Comparison of ENCODE assay signal across 14 cellular contexts in genomic region chr14:24634158-24634557, GRCh38. TPM values are rescaled to one million over a fixed set of nuclear protein-coding genes. Genes with fewer than 3 reads are reported as not detected.
DNase-seq lines count a peak whose midpoint lies in the region; ATAC-seq and TF ChIP-seq lines count a peak whose summit lies in the region.
"Had no signal": no experiment of that assay in that cellular context is flagged by ENCODE, and none has a peak within 500 bp of the region (broad histone marks: within the 10 kb centered on the region; RNA-seq: fewer than 3 reads in every experiment).

Gene GZMB (minus strand): TSS chr14:24634190. CDS start chr14:24634160, 30 bp downstream.

- H3K4me1 ChIP-seq in GM23248 (ENCODE audit: insufficient read depth), result no peaks in the 10 kb centered on the region
- H3K4me1 ChIP-seq: ascending aorta had no signal

- no peak within 1 kb of the TSS for H3K9ac ChIP-seq in GM23248

- H3K9me3 ChIP-seq in GM23248 (ENCODE audit: low read depth), result no peaks in the 10 kb centered on the region
- H3K9me3 ChIP-seq: ascending aorta had no signal

- 5 to 9% methylated on average over 2 of the region's 2 CpGs for WGBS in GM23248 (ENCODE audit: low coverage in 1 of 2, low lambda C conversion rate in 2 of 2, missing lambda C conversion rate in 2 of 2), 2 experiments

- no peak within 1 kb of the TSS for H3K4me2 ChIP-seq in GM23248 (ENCODE audit: unreplicated experiment)

- ATAC-seq in GM18861 (IDR thresholded peaks at IDR 0.05; ENCODE audit: unreplicated experiment) (no peak), HG02588 (IDR thresholded peaks at IDR 0.05; ENCODE audit: unreplicated experiment) (no peak)

- H2AFZ ChIP-seq in GM23248, result no peak within 1 kb of the TSS

- H4K20me1 ChIP-seq in GM23248 (ENCODE audit: insufficient read depth), result no peaks in the 10 kb centered on the region

- no peaks in the 10 kb centered on the region for H3K27me3 ChIP-seq in GM23248 (replicated peaks; ENCODE audit: insufficient read depth)
- H3K27me3 ChIP-seq: ascending aorta had no signal

- in situ Hi-C loops in GM23248 (cut with MboI), result no loop called here

- no peak within 1 kb of the TSS for H3K27ac ChIP-seq in GM23248
- H3K27ac ChIP-seq: ascending aorta had no signal

- H3K36me3 ChIP-seq in GM23248 (ENCODE audit: low read depth), result no peaks in the 10 kb centered on the region
- H3K36me3 ChIP-seq: ascending aorta had no signal

- H3K79me2 ChIP-seq in GM23248 (ENCODE audit: insufficient read depth), result no peaks in the 10 kb centered on the region

- TF ChIP-seq CTCF in epithelial cell of esophagus (IDR thresholded peaks at IDR 0.05; ENCODE audit: insufficient read depth, low read depth, low read length, missing control alignments), result no peak

- H3K9me2 ChIP-seq in GM23248 (ENCODE audit: insufficient read depth), result no peaks in the 10 kb centered on the region

- DNase-seq in GM23248 (peak; percentile 13), epithelial cell of esophagus (ENCODE audit: low read depth) (peak; percentile 19), NCI-H1436 treated with DMSO at 0.1 percent for 48 hours (lab: John Stamatoyannopoulos, UW) (no peak), AML-193 (lab: John Stamatoyannopoulos, UW) (no peak)
- DNase-seq in activated CD8-positive, alpha-beta memory T cell treated with anti-CD3 and anti-CD28 coated beads for 24 hours, result peak; percentile 84
- peak; percentile 38 for DNase-seq in stimulated activated CD8-positive, alpha-beta memory T cell treated with anti-CD3 and anti-CD28 coated beads, Interleukin-15, amount 100 ng/mL, for 1 hour (ENCODE audit: low read depth)
- DNase-seq: C1 segment of cervical spinal cord, NCI-H187, nucleus accumbens, Right ventricle myocardium superior, trophoblast cell had no signal

- H3K4me3 ChIP-seq in GM23248 (no peak within 1 kb of the TSS), epithelial cell of esophagus (ENCODE audit: low read length) (no peak within 1 kb of the TSS)
- H3K4me3 ChIP-seq: ascending aorta had no signal

- H3F3A ChIP-seq in GM23248 (ENCODE audit: insufficient read depth), result no peaks in the 10 kb centered on the region

RNA-seq across cellular contexts. Expression of gene GZMB, which starts in this region (rescaled TPM):
- total RNA-seq in GM23248 (2014; rRNA removed; shearing (Covaris generic)), result not detected in 2 replicates
- not detected in 2 replicates for polyA plus RNA-seq in GM23248 (2016; fragmentation: Nextera tagmentation; extraction: Ambion mirVana)
- total RNA-seq: ascending aorta had no signal

Comparison
In these comparisons a context has a peak if more than half of its experiments do, and no peak if none do; other contexts are left out.
1. Peak in DNase-seq in GM23248; RNA of the gene not detected or under 1 TPM.
2. DNase-seq: peak in activated CD8-positive, alpha-beta memory T cell treated with anti-CD3 and anti-CD28 coated beads for 24 hours (single experiment), epithelial cell of esophagus (single experiment) and stimulated activated CD8-positive, alpha-beta memory T cell treated with anti-CD3 and anti-CD28 coated beads, Interleukin-15, amount 100 ng/mL, for 1 hour (single experiment); none in NCI-H1436 treated with DMSO at 0.1 percent for 48 hours (single experiment) and AML-193 (0 of 2).